Comparison of ENCODE assay signal across 9 cellular contexts in the genomic region with DNA sequence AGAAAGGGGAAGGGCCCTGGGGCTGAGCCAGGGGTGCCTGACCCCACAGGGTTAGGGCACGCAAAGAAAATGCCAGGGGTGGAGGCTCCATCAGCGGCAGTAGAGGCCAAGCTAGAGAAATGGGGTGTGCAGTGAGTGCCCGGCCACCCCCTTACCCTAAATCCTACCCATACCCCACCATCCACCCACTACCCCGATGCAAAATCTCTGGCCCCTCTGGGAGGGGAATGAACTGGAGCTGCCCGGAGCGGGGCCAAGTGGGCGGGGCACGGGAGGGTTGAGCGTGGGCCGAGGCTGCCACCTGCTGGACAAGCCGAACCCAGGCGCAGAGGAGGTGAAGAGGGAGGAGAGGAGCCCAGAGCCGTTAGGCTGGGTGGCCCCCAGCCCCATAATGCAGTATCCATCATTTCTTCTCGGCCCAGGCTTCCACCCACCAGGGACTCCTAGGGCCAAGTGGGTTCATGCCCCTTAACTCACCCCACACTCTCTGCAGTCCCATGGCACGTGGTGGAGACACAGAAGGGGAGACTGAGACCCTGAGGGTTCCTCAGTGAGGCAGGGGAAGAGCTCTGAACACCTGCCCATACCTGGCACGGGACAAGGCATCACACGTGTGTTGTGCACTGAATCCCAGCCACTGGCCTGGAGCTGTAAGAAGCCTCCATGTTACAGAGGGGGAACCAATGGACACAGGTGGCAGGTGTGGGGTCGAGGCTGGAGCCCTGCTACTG. TPM values are rescaled to one million over a fixed set of nuclear protein-coding genes. Genes with fewer than 3 reads are reported as not detected.
A peak's percentile ranks its signal among the peaks of the same experiment; 100 is the strongest.
DNase-seq lines count a peak whose midpoint lies in the region; ATAC-seq lines count a peak whose summit lies in the region.
"Had no signal": no experiment of that assay in that cellular context is flagged by ENCODE, and none has a peak within 500 bp of the region (broad histone marks: within the 10 kb centered on the region; RNA-seq: fewer than 3 reads in every experiment).

No MANE protein-coding gene starts in this region.

- ATAC-seq in HG03460 (IDR thresholded peaks at IDR 0.05; ENCODE audit: unreplicated experiment): no peak
- no peak for ATAC-seq in GM19463 (IDR thresholded peaks at IDR 0.05; ENCODE audit: unreplicated experiment)

- DNase-seq in DMS153 (lab: John Stamatoyannopoulos, UW) (peak; percentile 17), Kasumi-1 (lab: John Stamatoyannopoulos, UW) (peak; percentile 23 to 42), T follicular helper cell (ENCODE audit: low read depth) (peak; percentile 54), cardiac septum (ENCODE audit: low spot score) (peak; percentile 87), retina (peak; percentile 86)
- DNase-seq in activated naive CD8-positive, alpha-beta T cell treated with anti-CD3 and anti-CD28 coated beads, Interleukin-2, amount 50 U/mL, for 16 hours (ENCODE audit: low read depth, low spot score): peak; percentile 32

- intact Hi-C loops in cardiac septum (cut with DNase I): loop anchor here (1.0 to 10.0 kb wide), 3 partner anchors 115 to 527 kb away; no protein-coding TSS in a partner anchor

RNA-seq across cellular contexts. Expression of a gene that starts 1.4 kb away (rescaled TPM):
- total RNA-seq in cardiac septum: 38.6 TPM
- total RNA-seq: T-helper 2 cell treated with Interferon-gamma antibody and Interleukin-4, amounts not matched to agents 100 ng/mL and 5 ng/mL, for 36 hours had no signal

RNA-seq across cellular contexts. Expression of a gene that starts 5.6 kb away (rescaled TPM):
- total RNA-seq in cardiac septum: 35.1 TPM
- total RNA-seq: T-helper 2 cell treated with Interferon-gamma antibody and Interleukin-4, amounts not matched to agents 100 ng/mL and 5 ng/mL, for 36 hours had no signal

RNA-seq across cellular contexts. Expression of a gene that starts 11.0 kb away (rescaled TPM):
- total RNA-seq in cardiac septum: 34.3 TPM
- total RNA-seq: T-helper 2 cell treated with Interferon-gamma antibody and Interleukin-4, amounts not matched to agents 100 ng/mL and 5 ng/mL, for 36 hours had no signal

Comparison
In these comparisons a context has a peak if more than half of its experiments do, and no peak if none do; other contexts are left out.
1. DNase-seq: peak in every context shown above with its lines; median percentile 87 in cardiac septum; 86 in retina; 54 in T follicular helper cell; 32 in Kasumi-1; 32 in activated naive CD8-positive, alpha-beta T cell treated with anti-CD3 and anti-CD28 coated beads, Interleukin-2, amount 50 U/mL, for 16 hours; 17 in DMS153.